ENCODE assay signal across 13 cellular contexts in genomic region chr2:155218292-155218924, GRCh38.
A peak's percentile ranks its signal among the peaks of the same experiment; 100 is the strongest.
DNase-seq lines count a peak whose midpoint lies in the region; ATAC-seq lines count a peak whose summit lies in the region.
"Had no signal": no experiment of that assay in that cellular context is flagged by ENCODE, and none has a peak within 500 bp of the region (broad histone marks: within the 10 kb centered on the region; RNA-seq: fewer than 3 reads in every experiment).

No MANE protein-coding gene starts in this region.

- H3K36me3 ChIP-seq in mesendoderm (ENCODE audit: control insufficient read depth, insufficient read depth, low read length), result no peaks in the 10 kb centered on the region
- H3K36me3 ChIP-seq: sigmoid colon, stomach had no signal

- no peak overlapping the region for H4K5ac ChIP-seq in mesendoderm (ENCODE audit: low read length)

- no peak overlapping the region for H3K9ac ChIP-seq in mesendoderm (ENCODE audit: low read length)

- H2BK5ac ChIP-seq in mesendoderm (ENCODE audit: low read length), result no peak overlapping the region

- H3K4me1 ChIP-seq in mesendoderm (ENCODE audit: control insufficient read depth, low read depth, low read length), result no peaks in the 10 kb centered on the region
- H3K4me1 ChIP-seq: sigmoid colon, stomach had no signal

- no peak overlapping the region for H2BK120ac ChIP-seq in mesendoderm (ENCODE audit: low read depth, low read length)

- H3K27ac ChIP-seq in mesendoderm (ENCODE audit: low read depth, low read length), result no peak overlapping the region
- H3K27ac ChIP-seq: sigmoid colon, stomach had no signal

- no peak overlapping the region for H3K23ac ChIP-seq in mesendoderm (ENCODE audit: low read length)

- no peaks in the 10 kb centered on the region for H3K4me1 Mint-ChIP-seq in stimulated activated naive B cell treated with anti-CD40 and anti-IgM and Interleukin-4, amounts not matched to agents 10 μg/mL and 1 μg/mL and 100 μg/mL, for 72 hours
- H3K4me1 Mint-ChIP-seq: brain had no signal

- H3K27me3 Mint-ChIP-seq in stimulated activated naive B cell treated with anti-CD40 and anti-IgM and Interleukin-4, amounts not matched to agents 10 μg/mL and 1 μg/mL and 100 μg/mL, for 72 hours, result no peaks in the 10 kb centered on the region
- H3K27me3 Mint-ChIP-seq: brain had no signal

- H2BK15ac ChIP-seq in mesendoderm (replicated peaks; ENCODE audit: low read depth), result no peak overlapping the region

- no peak overlapping the region for H3K27ac Mint-ChIP-seq in stimulated activated naive B cell treated with anti-CD40 and anti-IgM and Interleukin-4, amounts not matched to agents 10 μg/mL and 1 μg/mL and 100 μg/mL, for 72 hours
- H3K27ac Mint-ChIP-seq: brain had no signal

- no peaks in the 10 kb centered on the region for H3K79me1 ChIP-seq in mesendoderm (ENCODE audit: low read length)

- no CpG with 5 or more reads among the region's 2 CpGs for WGBS in mesendoderm (ENCODE audit: extremely low coverage, insufficient coverage, low lambda C conversion rate)

- H3K27me3 ChIP-seq in mesendoderm (ENCODE audit: insufficient read depth, low read length, poor library complexity), result no peaks in the 10 kb centered on the region
- H3K27me3 ChIP-seq: sigmoid colon, stomach had no signal

- no peak overlapping the region for H3K4me3 Mint-ChIP-seq in stimulated activated naive B cell treated with anti-CD40 and anti-IgM and Interleukin-4, amounts not matched to agents 10 μg/mL and 1 μg/mL and 100 μg/mL, for 72 hours
- H3K4me3 Mint-ChIP-seq: brain had no signal

- no peak overlapping the region for H2AK5ac ChIP-seq in mesendoderm (ENCODE audit: low read length)

- peak; percentile 19 for ATAC-seq in GM18870 (IDR thresholded peaks at IDR 0.05; ENCODE audit: unreplicated experiment)
- ATAC-seq in GM21529 (IDR thresholded peaks at IDR 0.05; ENCODE audit: unreplicated experiment), result peak; percentile 43
- ATAC-seq in HG03064 (IDR thresholded peaks at IDR 0.05; ENCODE audit: low read depth, unreplicated experiment), result peak; percentile 38
- no peak for ATAC-seq in stimulated activated naive B cell treated with anti-CD40 and anti-IgM and Interleukin-4, amounts not matched to agents 10 μg/mL and 1 μg/mL and 100 μg/mL, for 72 hours (replicated peaks)
- ATAC-seq: HCT116 had no signal

- peak overlapping the region; percentile 80 for H3K18ac ChIP-seq in mesendoderm (ENCODE audit: low read length)

- no peaks in the 10 kb centered on the region for H3K36me3 Mint-ChIP-seq in stimulated activated naive B cell treated with anti-CD40 and anti-IgM and Interleukin-4, amounts not matched to agents 10 μg/mL and 1 μg/mL and 100 μg/mL, for 72 hours
- H3K36me3 Mint-ChIP-seq: brain had no signal

- no peak overlapping the region for H3K4ac ChIP-seq in mesendoderm (ENCODE audit: low read depth, low read length)

- no peak overlapping the region for H3K56ac ChIP-seq in mesendoderm (ENCODE audit: low read length)

- no peak overlapping the region for H3K4me2 ChIP-seq in mesendoderm (ENCODE audit: low read length)

- no peaks in the 10 kb centered on the region for H3K9me3 Mint-ChIP-seq in stimulated activated naive B cell treated with anti-CD40 and anti-IgM and Interleukin-4, amounts not matched to agents 10 μg/mL and 1 μg/mL and 100 μg/mL, for 72 hours
- H3K9me3 Mint-ChIP-seq: brain had no signal

- no peak overlapping the region for H3K4me3 ChIP-seq in mesendoderm (ENCODE audit: low read length)
- H3K4me3 ChIP-seq: sigmoid colon, stomach had no signal

- no peaks in the 10 kb centered on the region for H3K79me2 ChIP-seq in mesendoderm (ENCODE audit: control insufficient read depth, insufficient read depth, low read length)

- H4K8ac ChIP-seq in mesendoderm (ENCODE audit: low read depth, low read length), result no peak overlapping the region

- DNase-seq in mesendoderm (no peak), SW480 (ENCODE audit: low spot score) (no peak), cerebellar cortex (ENCODE audit: low spot score) (no peak)
- no peak for DNase-seq in stimulated activated naive B cell treated with anti-CD40 and anti-IgM and Interleukin-4, amounts not matched to agents 10 μg/mL and 1 μg/mL and 100 μg/mL, for 72 hours
- DNase-seq: activated gamma-delta T cell treated with Interleukin-2 at 50 U/mL for 16 hours, DND-41, sigmoid colon, stomach had no signal

Comparison
In these comparisons a context has a peak if more than half of its experiments do, and no peak if none do; other contexts are left out.
1. ATAC-seq: peak in GM18870 (single experiment), GM21529 (single experiment) and HG03064 (single experiment); none in stimulated activated naive B cell treated with anti-CD40 and anti-IgM and Interleukin-4, amounts not matched to agents 10 μg/mL and 1 μg/mL and 100 μg/mL, for 72 hours (0 of 2).